ENCODE assay signal across 1 cellular context in the genomic region with DNA sequence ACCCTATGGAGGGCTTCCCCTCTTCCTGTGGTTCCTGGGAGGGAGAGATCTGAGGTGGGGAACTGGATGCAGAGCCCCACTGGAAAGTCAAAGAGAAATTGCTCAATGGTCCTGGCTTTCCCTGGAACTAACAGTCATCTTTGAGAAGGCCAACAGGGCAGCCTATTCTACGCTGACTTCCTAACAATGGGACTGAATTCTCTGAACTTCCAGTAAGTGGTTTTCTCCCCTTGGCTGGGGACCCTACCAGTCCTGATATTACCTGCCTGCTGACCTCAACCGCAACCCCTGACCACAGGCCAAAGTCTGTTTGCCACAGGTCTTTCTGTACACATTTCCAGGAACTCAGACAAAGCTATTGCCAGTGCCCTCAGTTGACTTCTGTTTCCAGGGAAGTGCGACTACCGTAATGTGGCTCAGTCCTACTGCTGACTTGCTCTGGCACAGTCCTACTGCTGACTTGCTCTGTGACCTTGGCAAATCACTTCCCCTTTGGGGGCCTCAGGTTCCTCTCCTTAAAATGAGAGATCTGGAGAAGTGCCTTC.
TF ChIP-seq lines count a peak whose summit lies in the region.

No MANE protein-coding gene starts in this region.

TF ChIP-seq in HepG2, 621 proteins besides CTCF, POLR2A, EP300 and RAD21 (continued from another document and continues in another):
- TF ChIP-seq, protein P1, sequence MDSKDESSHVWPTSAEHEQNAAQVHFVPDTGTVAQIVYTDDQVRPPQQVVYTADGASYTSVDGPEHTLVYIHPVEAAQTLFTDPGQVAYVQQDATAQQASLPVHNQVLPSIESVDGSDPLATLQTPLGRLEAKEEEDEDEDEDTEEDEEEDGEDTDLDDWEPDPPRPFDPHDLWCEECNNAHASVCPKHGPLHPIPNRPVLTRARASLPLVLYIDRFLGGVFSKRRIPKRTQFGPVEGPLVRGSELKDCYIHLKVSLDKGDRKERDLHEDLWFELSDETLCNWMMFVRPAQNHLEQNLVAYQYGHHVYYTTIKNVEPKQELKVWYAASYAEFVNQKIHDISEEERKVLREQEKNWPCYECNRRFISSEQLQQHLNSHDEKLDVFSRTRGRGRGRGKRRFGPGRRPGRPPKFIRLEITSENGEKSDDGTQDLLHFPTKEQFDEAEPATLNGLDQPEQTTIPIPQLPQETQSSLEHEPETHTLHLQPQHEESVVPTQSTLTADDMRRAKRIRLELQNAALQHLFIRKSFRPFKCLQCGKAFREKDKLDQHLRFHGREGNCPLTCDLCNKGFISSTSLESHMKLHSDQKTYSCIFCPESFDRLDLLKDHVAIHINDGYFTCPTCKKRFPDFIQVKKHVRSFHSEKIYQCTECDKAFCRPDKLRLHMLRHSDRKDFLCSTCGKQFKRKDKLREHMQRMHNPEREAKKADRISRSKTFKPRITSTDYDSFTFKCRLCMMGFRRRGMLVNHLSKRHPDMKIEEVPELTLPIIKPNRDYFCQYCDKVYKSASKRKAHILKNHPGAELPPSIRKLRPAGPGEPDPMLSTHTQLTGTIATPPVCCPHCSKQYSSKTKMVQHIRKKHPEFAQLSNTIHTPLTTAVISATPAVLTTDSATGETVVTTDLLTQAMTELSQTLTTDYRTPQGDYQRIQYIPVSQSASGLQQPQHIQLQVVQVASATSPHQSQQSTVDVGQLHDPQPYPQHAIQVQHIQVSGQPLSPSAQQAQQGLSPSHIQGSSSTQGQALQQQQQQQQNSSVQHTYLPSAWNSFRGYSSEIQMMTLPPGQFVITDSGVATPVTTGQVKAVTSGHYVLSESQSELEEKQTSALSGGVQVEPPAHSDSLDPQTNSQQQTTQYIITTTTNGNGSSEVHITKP (CRISPR knock-in tag; IDR thresholded peaks at IDR 0.05; ENCODE audit: low read depth) = peak; percentile 85
- TF ChIP-seq, protein P2, sequence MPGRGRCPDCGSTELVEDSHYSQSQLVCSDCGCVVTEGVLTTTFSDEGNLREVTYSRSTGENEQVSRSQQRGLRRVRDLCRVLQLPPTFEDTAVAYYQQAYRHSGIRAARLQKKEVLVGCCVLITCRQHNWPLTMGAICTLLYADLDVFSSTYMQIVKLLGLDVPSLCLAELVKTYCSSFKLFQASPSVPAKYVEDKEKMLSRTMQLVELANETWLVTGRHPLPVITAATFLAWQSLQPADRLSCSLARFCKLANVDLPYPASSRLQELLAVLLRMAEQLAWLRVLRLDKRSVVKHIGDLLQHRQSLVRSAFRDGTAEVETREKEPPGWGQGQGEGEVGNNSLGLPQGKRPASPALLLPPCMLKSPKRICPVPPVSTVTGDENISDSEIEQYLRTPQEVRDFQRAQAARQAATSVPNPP (CRISPR knock-in tag; IDR thresholded peaks at IDR 0.05) = peak; percentile 53; the same call in 1 of the 2 replicates
- TF ChIP-seq, protein P3, sequence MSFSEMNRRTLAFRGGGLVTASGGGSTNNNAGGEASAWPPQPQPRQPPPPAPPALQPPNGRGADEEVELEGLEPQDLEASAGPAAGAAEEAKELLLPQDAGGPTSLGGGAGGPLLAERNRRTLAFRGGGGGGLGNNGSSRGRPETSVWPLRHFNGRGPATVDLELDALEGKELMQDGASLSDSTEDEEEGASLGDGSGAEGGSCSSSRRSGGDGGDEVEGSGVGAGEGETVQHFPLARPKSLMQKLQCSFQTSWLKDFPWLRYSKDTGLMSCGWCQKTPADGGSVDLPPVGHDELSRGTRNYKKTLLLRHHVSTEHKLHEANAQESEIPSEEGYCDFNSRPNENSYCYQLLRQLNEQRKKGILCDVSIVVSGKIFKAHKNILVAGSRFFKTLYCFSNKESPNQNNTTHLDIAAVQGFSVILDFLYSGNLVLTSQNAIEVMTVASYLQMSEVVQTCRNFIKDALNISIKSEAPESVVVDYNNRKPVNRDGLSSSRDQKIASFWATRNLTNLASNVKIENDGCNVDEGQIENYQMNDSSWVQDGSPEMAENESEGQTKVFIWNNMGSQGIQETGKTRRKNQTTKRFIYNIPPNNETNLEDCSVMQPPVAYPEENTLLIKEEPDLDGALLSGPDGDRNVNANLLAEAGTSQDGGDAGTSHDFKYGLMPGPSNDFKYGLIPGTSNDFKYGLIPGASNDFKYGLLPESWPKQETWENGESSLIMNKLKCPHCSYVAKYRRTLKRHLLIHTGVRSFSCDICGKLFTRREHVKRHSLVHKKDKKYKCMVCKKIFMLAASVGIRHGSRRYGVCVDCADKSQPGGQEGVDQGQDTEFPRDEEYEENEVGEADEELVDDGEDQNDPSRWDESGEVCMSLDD (CRISPR knock-in tag; IDR thresholded peaks at IDR 0.05; ENCODE audit: borderline replicate concordance) = peak; percentile 69; the same call in 1 of the 2 replicates
- TF ChIP-seq PAWR (CRISPR knock-in tag; IDR thresholded peaks at IDR 0.05; ENCODE audit: borderline replicate concordance) (no peak), HMG20B (CRISPR knock-in tag; conservative IDR thresholded peaks at IDR 0.05) (peak; percentile 89), ZSCAN30 (CRISPR knock-in tag; IDR thresholded peaks at IDR 0.05) (no peak), MIER2 (CRISPR knock-in tag; IDR thresholded peaks at IDR 0.05) (peak; percentile 75; the same call in 1 of the 2 replicates), RAD51 (IDR thresholded peaks at IDR 0.05; ENCODE audit: borderline replicate concordance) (no peak), HDAC1 (CRISPR knock-in tag; IDR thresholded peaks at IDR 0.05) (peak; percentile 94), ZNF441 (CRISPR knock-in tag; IDR thresholded peaks at IDR 0.05; ENCODE audit: borderline replicate concordance) (peak; percentile 73; the same call in 1 of the 2 replicates), SKI (IDR thresholded peaks at IDR 0.05; ENCODE audit: partially characterized antibody) (peak; percentile 98), KDM6A (CRISPR knock-in tag; IDR thresholded peaks at IDR 0.05; ENCODE audit: low read depth) (peak; percentile 97), U2AF1 (optimal IDR thresholded peaks at IDR 0.05; ENCODE audit: low read depth, low read length) (no peak), ZZZ3 (CRISPR knock-in tag; IDR thresholded peaks at IDR 0.05; ENCODE audit: borderline replicate concordance) (no peak), NFATC3 (CRISPR knock-in tag; IDR thresholded peaks at IDR 0.05) (no peak), SOX6 (IDR thresholded peaks at IDR 0.05) (no peak), SOX6 (CRISPR knock-in tag; IDR thresholded peaks at IDR 0.05) (peak; percentile 99), EZH2 (conservative IDR thresholded peaks at IDR 0.05; ENCODE audit: low read depth, low read length) (no peak), PAX8 (CRISPR knock-in tag; IDR thresholded peaks at IDR 0.05; ENCODE audit: borderline replicate concordance) (no peak), ZSCAN9 (CRISPR knock-in tag; IDR thresholded peaks at IDR 0.05; ENCODE audit: borderline replicate concordance) (peak; percentile 87), ZBTB38 (CRISPR knock-in tag; IDR thresholded peaks at IDR 0.05) (peak; percentile 52; the same call in 1 of the 2 replicates)
- TF ChIP-seq, protein P4, sequence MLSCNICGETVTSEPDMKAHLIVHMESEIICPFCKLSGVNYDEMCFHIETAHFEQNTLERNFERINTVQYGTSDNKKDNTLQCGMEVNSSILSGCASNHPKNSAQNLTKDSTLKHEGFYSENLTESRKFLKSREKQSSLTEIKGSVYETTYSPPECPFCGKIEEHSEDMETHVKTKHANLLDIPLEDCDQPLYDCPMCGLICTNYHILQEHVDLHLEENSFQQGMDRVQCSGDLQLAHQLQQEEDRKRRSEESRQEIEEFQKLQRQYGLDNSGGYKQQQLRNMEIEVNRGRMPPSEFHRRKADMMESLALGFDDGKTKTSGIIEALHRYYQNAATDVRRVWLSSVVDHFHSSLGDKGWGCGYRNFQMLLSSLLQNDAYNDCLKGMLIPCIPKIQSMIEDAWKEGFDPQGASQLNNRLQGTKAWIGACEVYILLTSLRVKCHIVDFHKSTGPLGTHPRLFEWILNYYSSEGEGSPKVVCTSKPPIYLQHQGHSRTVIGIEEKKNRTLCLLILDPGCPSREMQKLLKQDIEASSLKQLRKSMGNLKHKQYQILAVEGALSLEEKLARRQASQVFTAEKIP (CRISPR knock-in tag; IDR thresholded peaks at IDR 0.05; ENCODE audit: borderline replicate concordance) = no peak
- TF ChIP-seq, protein P5, sequence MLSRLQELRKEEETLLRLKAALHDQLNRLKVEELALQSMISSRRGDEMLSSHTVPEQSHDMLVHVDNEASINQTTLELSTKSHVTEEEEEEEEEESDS (CRISPR knock-in tag; IDR thresholded peaks at IDR 0.05; ENCODE audit: borderline replicate concordance) = 0 out of 2 replicates have a peak, but pooled peaks have one; percentile 34
- TF ChIP-seq, protein P6, sequence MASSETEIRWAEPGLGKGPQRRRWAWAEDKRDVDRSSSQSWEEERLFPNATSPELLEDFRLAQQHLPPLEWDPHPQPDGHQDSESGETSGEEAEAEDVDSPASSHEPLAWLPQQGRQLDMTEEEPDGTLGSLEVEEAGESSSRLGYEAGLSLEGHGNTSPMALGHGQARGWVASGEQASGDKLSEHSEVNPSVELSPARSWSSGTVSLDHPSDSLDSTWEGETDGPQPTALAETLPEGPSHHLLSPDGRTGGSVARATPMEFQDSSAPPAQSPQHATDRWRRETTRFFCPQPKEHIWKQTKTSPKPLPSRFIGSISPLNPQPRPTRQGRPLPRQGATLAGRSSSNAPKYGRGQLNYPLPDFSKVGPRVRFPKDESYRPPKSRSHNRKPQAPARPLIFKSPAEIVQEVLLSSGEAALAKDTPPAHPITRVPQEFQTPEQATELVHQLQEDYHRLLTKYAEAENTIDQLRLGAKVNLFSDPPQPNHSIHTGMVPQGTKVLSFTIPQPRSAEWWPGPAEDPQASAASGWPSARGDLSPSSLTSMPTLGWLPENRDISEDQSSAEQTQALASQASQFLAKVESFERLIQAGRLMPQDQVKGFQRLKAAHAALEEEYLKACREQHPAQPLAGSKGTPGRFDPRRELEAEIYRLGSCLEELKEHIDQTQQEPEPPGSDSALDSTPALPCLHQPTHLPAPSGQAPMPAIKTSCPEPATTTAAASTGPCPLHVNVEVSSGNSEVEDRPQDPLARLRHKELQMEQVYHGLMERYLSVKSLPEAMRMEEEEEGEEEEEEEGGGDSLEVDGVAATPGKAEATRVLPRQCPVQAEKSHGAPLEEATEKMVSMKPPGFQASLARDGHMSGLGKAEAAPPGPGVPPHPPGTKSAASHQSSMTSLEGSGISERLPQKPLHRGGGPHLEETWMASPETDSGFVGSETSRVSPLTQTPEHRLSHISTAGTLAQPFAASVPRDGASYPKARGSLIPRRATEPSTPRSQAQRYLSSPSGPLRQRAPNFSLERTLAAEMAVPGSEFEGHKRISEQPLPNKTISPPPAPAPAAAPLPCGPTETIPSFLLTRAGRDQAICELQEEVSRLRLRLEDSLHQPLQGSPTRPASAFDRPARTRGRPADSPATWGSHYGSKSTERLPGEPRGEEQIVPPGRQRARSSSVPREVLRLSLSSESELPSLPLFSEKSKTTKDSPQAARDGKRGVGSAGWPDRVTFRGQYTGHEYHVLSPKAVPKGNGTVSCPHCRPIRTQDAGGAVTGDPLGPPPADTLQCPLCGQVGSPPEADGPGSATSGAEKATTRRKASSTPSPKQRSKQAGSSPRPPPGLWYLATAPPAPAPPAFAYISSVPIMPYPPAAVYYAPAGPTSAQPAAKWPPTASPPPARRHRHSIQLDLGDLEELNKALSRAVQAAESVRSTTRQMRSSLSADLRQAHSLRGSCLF (CRISPR knock-in tag; IDR thresholded peaks at IDR 0.05; ENCODE audit: borderline replicate concordance) = no peak
- TF ChIP-seq, protein P7, sequence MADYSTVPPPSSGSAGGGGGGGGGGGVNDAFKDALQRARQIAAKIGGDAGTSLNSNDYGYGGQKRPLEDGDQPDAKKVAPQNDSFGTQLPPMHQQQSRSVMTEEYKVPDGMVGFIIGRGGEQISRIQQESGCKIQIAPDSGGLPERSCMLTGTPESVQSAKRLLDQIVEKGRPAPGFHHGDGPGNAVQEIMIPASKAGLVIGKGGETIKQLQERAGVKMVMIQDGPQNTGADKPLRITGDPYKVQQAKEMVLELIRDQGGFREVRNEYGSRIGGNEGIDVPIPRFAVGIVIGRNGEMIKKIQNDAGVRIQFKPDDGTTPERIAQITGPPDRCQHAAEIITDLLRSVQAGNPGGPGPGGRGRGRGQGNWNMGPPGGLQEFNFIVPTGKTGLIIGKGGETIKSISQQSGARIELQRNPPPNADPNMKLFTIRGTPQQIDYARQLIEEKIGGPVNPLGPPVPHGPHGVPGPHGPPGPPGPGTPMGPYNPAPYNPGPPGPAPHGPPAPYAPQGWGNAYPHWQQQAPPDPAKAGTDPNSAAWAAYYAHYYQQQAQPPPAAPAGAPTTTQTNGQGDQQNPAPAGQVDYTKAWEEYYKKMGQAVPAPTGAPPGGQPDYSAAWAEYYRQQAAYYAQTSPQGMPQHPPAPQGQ (CRISPR knock-in tag; IDR thresholded peaks at IDR 0.05; ENCODE audit: borderline replicate concordance) = no peak
- TF ChIP-seq, protein P8, sequence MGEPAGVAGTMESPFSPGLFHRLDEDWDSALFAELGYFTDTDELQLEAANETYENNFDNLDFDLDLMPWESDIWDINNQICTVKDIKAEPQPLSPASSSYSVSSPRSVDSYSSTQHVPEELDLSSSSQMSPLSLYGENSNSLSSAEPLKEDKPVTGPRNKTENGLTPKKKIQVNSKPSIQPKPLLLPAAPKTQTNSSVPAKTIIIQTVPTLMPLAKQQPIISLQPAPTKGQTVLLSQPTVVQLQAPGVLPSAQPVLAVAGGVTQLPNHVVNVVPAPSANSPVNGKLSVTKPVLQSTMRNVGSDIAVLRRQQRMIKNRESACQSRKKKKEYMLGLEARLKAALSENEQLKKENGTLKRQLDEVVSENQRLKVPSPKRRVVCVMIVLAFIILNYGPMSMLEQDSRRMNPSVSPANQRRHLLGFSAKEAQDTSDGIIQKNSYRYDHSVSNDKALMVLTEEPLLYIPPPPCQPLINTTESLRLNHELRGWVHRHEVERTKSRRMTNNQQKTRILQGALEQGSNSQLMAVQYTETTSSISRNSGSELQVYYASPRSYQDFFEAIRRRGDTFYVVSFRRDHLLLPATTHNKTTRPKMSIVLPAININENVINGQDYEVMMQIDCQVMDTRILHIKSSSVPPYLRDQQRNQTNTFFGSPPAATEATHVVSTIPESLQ (CRISPR knock-in tag; conservative IDR thresholded peaks at IDR 0.05) = no peak
- TF ChIP-seq, protein P9, sequence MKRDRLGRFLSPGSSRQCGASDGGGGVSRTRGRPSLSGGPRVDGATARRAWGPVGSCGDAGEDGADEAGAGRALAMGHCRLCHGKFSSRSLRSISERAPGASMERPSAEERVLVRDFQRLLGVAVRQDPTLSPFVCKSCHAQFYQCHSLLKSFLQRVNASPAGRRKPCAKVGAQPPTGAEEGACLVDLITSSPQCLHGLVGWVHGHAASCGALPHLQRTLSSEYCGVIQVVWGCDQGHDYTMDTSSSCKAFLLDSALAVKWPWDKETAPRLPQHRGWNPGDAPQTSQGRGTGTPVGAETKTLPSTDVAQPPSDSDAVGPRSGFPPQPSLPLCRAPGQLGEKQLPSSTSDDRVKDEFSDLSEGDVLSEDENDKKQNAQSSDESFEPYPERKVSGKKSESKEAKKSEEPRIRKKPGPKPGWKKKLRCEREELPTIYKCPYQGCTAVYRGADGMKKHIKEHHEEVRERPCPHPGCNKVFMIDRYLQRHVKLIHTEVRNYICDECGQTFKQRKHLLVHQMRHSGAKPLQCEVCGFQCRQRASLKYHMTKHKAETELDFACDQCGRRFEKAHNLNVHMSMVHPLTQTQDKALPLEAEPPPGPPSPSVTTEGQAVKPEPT (CRISPR knock-in tag; IDR thresholded peaks at IDR 0.05; ENCODE audit: low read depth) = no peak
